In the genomic region with DNA sequence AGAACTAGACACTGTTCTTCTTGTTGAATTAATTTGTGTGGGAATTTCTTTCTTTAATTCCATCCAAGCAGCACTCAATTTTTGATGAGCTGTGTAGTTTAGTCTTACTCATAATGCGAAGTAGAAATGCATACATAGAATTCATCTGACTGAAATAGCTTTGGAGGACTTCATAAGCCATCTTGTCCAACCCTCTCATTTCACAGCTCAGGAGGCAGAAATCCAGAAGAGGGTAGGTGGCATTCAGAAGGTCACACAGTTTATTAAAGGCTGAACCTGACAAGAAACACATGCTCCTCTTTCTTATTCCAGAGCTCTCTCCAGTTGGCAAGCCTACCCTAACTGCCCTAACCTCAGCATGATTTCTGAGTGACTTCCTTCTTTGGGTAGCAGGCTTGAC, we compare ENCODE assay signal across 13 cellular contexts.
DNase-seq lines count a peak whose midpoint lies in the region; ATAC-seq and TF ChIP-seq lines count a peak whose summit lies in the region.
"Had no signal": no experiment of that assay in that cellular context is flagged by ENCODE, and none has a peak within 500 bp of the region (broad histone marks: within the 10 kb centered on the region; RNA-seq: fewer than 3 reads in every experiment).

No MANE protein-coding gene starts in this region.

- peak; percentile 47 to 53 for ATAC-seq in lower lobe of right lung
- ATAC-seq: stimulated activated memory B cell treated with anti-CD40 and anti-IgM and Interleukin-4, amounts not matched to agents 10 μg/mL and 1 μg/mL and 100 μg/mL, for 72 hours had no signal

- H3K27me3 ChIP-seq in esophagus (ENCODE audit: control insufficient read depth in 1 of 2, insufficient read depth in 2 of 2, low read length in 2 of 2) (no peaks in the 10 kb centered on the region), lower lobe of right lung (ENCODE audit: low read depth) (no peaks in the 10 kb centered on the region), stomach (no peaks in the 10 kb centered on the region)
- H3K27me3 ChIP-seq in effector memory CD4-positive, alpha-beta T cell (replicated peaks; ENCODE audit: control insufficient read depth, insufficient read depth, low read length, poor library complexity, severe bottlenecking), result no peaks in the 10 kb centered on the region

- H3K4me3 ChIP-seq in esophagus (ENCODE audit: low read depth in 1 of 2, low read length in 2 of 2) (no peak overlapping the region), lower lobe of right lung (no peak overlapping the region), stomach (no peak overlapping the region)
- no peak overlapping the region for H3K4me3 ChIP-seq in effector memory CD4-positive, alpha-beta T cell (ENCODE audit: insufficient read depth, low read depth, low read length, poor library complexity, severe bottlenecking)

- TF ChIP-seq CTCF in lower lobe of right lung (IDR thresholded peaks at IDR 0.05), result no peak
- TF ChIP-seq CTCF in stomach (IDR thresholded peaks at IDR 0.05), result no peak
- no peak for TF ChIP-seq CTCF in GM10248 (IDR thresholded peaks at IDR 0.05; ENCODE audit: control extremely low read depth, extremely low read depth, low read depth, missing control alignments)

- POLR2A ChIA-PET in GM10248 (lab: Yijun Ruan, JAX), result no interaction called here

- intact Hi-C loops in lower lobe of right lung (cut with DNase I), result no loop called here
- intact Hi-C loops in stomach (cut with DNase I; ENCODE audit: low total_unique reads), result no loop called here

- H3K36me3 ChIP-seq in esophagus (ENCODE audit: control insufficient read depth in 2 of 2, insufficient read depth in 2 of 2, low read length in 1 of 2), result no peaks in the 10 kb centered on the region
- no peaks in the 10 kb centered on the region for H3K36me3 ChIP-seq in lower lobe of right lung
- no peaks in the 10 kb centered on the region for H3K36me3 ChIP-seq in stomach
- no peaks in the 10 kb centered on the region for H3K36me3 ChIP-seq in effector memory CD4-positive, alpha-beta T cell (ENCODE audit: control insufficient read depth, insufficient read depth, low read length)

- no peak for TF ChIP-seq EP300 in stomach (IDR thresholded peaks at IDR 0.05)

- no peak for TF ChIP-seq POLR2A in stomach (IDR thresholded peaks at IDR 0.05)

- peak overlapping the region; percentile 21 to 59 for H3K27ac ChIP-seq in esophagus (ENCODE audit: low read depth in 2 of 2, low read length in 1 of 2)
- H3K27ac ChIP-seq in lower lobe of right lung, result no peak overlapping the region
- peak overlapping the region; percentile 52 to 84 (median 78) for H3K27ac ChIP-seq in stomach
- H3K27ac ChIP-seq in effector memory CD4-positive, alpha-beta T cell (ENCODE audit: insufficient read depth, low read length, poor library complexity, severe bottlenecking), result no peak overlapping the region

- 70 to 88% methylated on average over 1 of the region's 1 CpG for WGBS in esophagus, 2 donors
- 61 to 89% (median 77%) methylated on average over 1 of the region's 1 CpG for WGBS in stomach, 5 donors

- DNase-seq in MV-4-11 (lab: John Stamatoyannopoulos, UW), result peak; percentile 44
- DNase-seq in lower lobe of right lung, result no peak
- no peak for DNase-seq in stomach
- DNase-seq in NCI-H1417 (lab: John Stamatoyannopoulos, UW), result no peak
- no peak for DNase-seq in GM10248 (ENCODE audit: extremely low spot score)
- DNase-seq in effector memory CD4-positive, alpha-beta T cell, result no peak
- no peak for DNase-seq in stimulated activated CD4-positive, alpha-beta T cell treated with anti-CD3 and anti-CD28 coated beads, Interleukin-1b, Interleukin-23, amount 100 ng/mL, for 48 hours
- DNase-seq: activated T-cell treated with anti-CD3 and anti-CD28 coated beads, Interleukin-2, amount 50 U/mL, for 24 hours; NCI-H1417 treated with DMSO at 0.1 percent for 48 hours; NCI-H526 treated with DMSO at 0.1 percent for 48 hours; SIG-M5 had no signal

- H3K4me1 ChIP-seq in esophagus (ENCODE audit: control insufficient read depth in 2 of 2, insufficient read depth in 2 of 2, low read length in 1 of 2) (no peaks in the 10 kb centered on the region), lower lobe of right lung (peaks cover 21% of the 10 kb centered on the region), stomach (peaks cover 15 to 62% (median 42%) of the 10 kb centered on the region in 4 donors)
- H3K4me1 ChIP-seq in effector memory CD4-positive, alpha-beta T cell (ENCODE audit: control insufficient read depth, insufficient read depth, low read length, poor library complexity, severe bottlenecking), result no peaks in the 10 kb centered on the region

- CTCF ChIA-PET in GM10248 (lab: Yijun Ruan, JAX), result interaction anchor here (1.0 to 1.1 kb wide), 3 partner anchors 9 to 126 kb away, joined by 3 read pairs; no protein-coding TSS in a partner anchor

- no peaks in the 10 kb centered on the region for H3K9me3 ChIP-seq in esophagus (ENCODE audit: control insufficient read depth in 2 of 2, insufficient read depth in 1 of 2, low read depth in 1 of 2, low read length in 1 of 2)
- H3K9me3 ChIP-seq in lower lobe of right lung, result no peaks in the 10 kb centered on the region
- no peaks in the 10 kb centered on the region for H3K9me3 ChIP-seq in stomach
- H3K9me3 ChIP-seq in effector memory CD4-positive, alpha-beta T cell (ENCODE audit: control insufficient read depth, low read length), result no peaks in the 10 kb centered on the region

Comparison
In these comparisons a context has a peak if more than half of its experiments do, and no peak if none do; other contexts are left out.
1. H3K27ac ChIP-seq: peak in esophagus (2 of 2) and stomach (5 of 5); none in lower lobe of right lung (single experiment) and effector memory CD4-positive, alpha-beta T cell (single experiment).